In genomic region chr6:169839898-169840631, GRCh38 we compare ENCODE assay signal across 20 cellular contexts.
DNase-seq lines count a peak whose midpoint lies in the region; ATAC-seq and TF ChIP-seq lines count a peak whose summit lies in the region.
"Had no signal": no experiment of that assay in that cellular context is flagged by ENCODE, and none has a peak within 500 bp of the region (broad histone marks: within the 10 kb centered on the region; RNA-seq: fewer than 3 reads in every experiment).

No MANE protein-coding gene starts in this region.

- CTCF ChIA-PET in HEK293T (lab: Yijun Ruan, JAX): no interaction called here

- TF ChIP-seq CTCF in endodermal cell (conservative IDR thresholded peaks at IDR 0.05): no peak

- H3K9me3 Mint-ChIP-seq in endodermal cell: no peaks in the 10 kb centered on the region

- intact Hi-C loops in posterior vena cava (cut with DNase I) (no loop called here), left colon (cut with DNase I, micrococcal nuclease) (no loop called here)

- peak overlapping the region in 7 of 11 experiments; percentile 44 to 84 (median 74); a peak in 10 of 22 replicates for H3K4me2 ChIP-seq in BLaER1 treated with 17β-estradiol and CSF1 and Interleukin-3, amounts not matched to agents 10 nM and 100 nM

- no peaks in the 10 kb centered on the region for H3K4me1 Mint-ChIP-seq in endodermal cell

- H3K4me1 ChIP-seq in BLaER1 treated with 17β-estradiol and CSF1 and Interleukin-3, amounts not matched to agents 10 nM and 100 nM: peaks cover 9 to 49% (median 32%) of the 10 kb centered on the region in 10 experiments
- no peaks in the 10 kb centered on the region for H3K4me1 ChIP-seq in endodermal cell (ENCODE audit: control insufficient read depth, insufficient read depth, low read length)
- no peaks in the 10 kb centered on the region for H3K4me1 ChIP-seq in effector memory CD4-positive, alpha-beta T cell (ENCODE audit: control insufficient read depth, insufficient read depth, low read length, poor library complexity, severe bottlenecking)
- H3K4me1 ChIP-seq: SJCRH30 had no signal

- POLR2A ChIA-PET in HEK293T (lab: Yijun Ruan, JAX): no interaction called here

- no peak overlapping the region for H3K9ac ChIP-seq in BLaER1 treated with 17β-estradiol and CSF1 and Interleukin-3, amounts not matched to agents 10 nM and 100 nM
- H3K9ac ChIP-seq in endodermal cell (ENCODE audit: extremely low read depth, low read length, poor library complexity, severe bottlenecking): no peak overlapping the region

- peaks cover 0 to 20% (median 15%) of the 10 kb centered on the region in 11 experiments; a peak in 12 of 22 replicates for H3K27me3 ChIP-seq in BLaER1 treated with 17β-estradiol and CSF1 and Interleukin-3, amounts not matched to agents 10 nM and 100 nM
- H3K27me3 ChIP-seq in endodermal cell (ENCODE audit: control insufficient read depth, insufficient read depth, low read length, poor library complexity, severe bottlenecking): no peaks in the 10 kb centered on the region
- no peaks in the 10 kb centered on the region for H3K27me3 ChIP-seq in effector memory CD4-positive, alpha-beta T cell (replicated peaks; ENCODE audit: control insufficient read depth, insufficient read depth, low read length, poor library complexity, severe bottlenecking)
- H3K27me3 ChIP-seq: SJCRH30 had no signal

- DNase-seq in HEK293T (ENCODE audit: extremely low spot score) (no peak), endodermal cell (peak; percentile 35), posterior vena cava (ENCODE audit: low spot score) (peak; percentile 68), left colon (no peak), NCI-H1092 treated with DMSO at 0.1 percent for 48 hours (lab: John Stamatoyannopoulos, UW) (no peak), DMS53 treated with DMSO at 0.1 percent for 48 hours (lab: John Stamatoyannopoulos, UW; ENCODE audit: unreplicated experiment) (no peak)
- no peak for DNase-seq in effector memory CD4-positive, alpha-beta T cell
- DNase-seq: cortex of kidney; erythroblast; GDM1; GOT3; MG63; NCI-H187 treated with DMSO at 0.1 percent for 48 hours; NCI-H510A; nephron progenitor cell; retina; SJCRH30; stimulated activated CD4-positive, alpha-beta T cell treated with anti-CD3 and anti-CD28 coated beads, Interleukin-1b, Interleukin-23, amount 100 ng/mL, for 48 hours; T-helper 9 cell had no signal

- H3K36me3 ChIP-seq in BLaER1 treated with 17β-estradiol and CSF1 and Interleukin-3, amounts not matched to agents 10 nM and 100 nM: no peaks in the 10 kb centered on the region
- no peaks in the 10 kb centered on the region for H3K36me3 ChIP-seq in endodermal cell (ENCODE audit: control insufficient read depth, insufficient read depth, low read length)
- no peaks in the 10 kb centered on the region for H3K36me3 ChIP-seq in effector memory CD4-positive, alpha-beta T cell (ENCODE audit: control insufficient read depth, insufficient read depth, low read length)
- H3K36me3 ChIP-seq: MG63, SJCRH30 had no signal

- H3K27me3 Mint-ChIP-seq in endodermal cell (ENCODE audit: insufficient read depth): peaks cover 3% of the 10 kb centered on the region

- H3K27ac ChIP-seq in BLaER1 treated with 17β-estradiol and CSF1 and Interleukin-3, amounts not matched to agents 10 nM and 100 nM: no peak overlapping the region
- no peak overlapping the region for H3K27ac ChIP-seq in endodermal cell (ENCODE audit: low read depth, low read length)
- no peak overlapping the region for H3K27ac ChIP-seq in effector memory CD4-positive, alpha-beta T cell (ENCODE audit: insufficient read depth, low read length, poor library complexity, severe bottlenecking)
- H3K27ac ChIP-seq: SJCRH30 had no signal

- peaks cover 0 to 6% (median 0%) of the 10 kb centered on the region in 11 experiments; a peak in 2 of 22 replicates for H4K20me1 ChIP-seq in BLaER1 treated with 17β-estradiol and CSF1 and Interleukin-3, amounts not matched to agents 10 nM and 100 nM

- H3K4me3 Mint-ChIP-seq in endodermal cell: no peak overlapping the region
- H3K4me3 Mint-ChIP-seq: nephron progenitor cell had no signal

- WGBS in endodermal cell (ENCODE audit: insufficient coverage in 1 of 2, insufficient read length in 1 of 2), 2 experiments: 90% methylated on average over 4 to 24 of the region's 25 CpGs

- H3K36me3 Mint-ChIP-seq in endodermal cell (ENCODE audit: low read depth): no peaks in the 10 kb centered on the region

- no peak overlapping the region for H3K27ac Mint-ChIP-seq in endodermal cell
- H3K27ac Mint-ChIP-seq: nephron progenitor cell had no signal

- no peak for ATAC-seq in left colon

- no peak overlapping the region for H3K4me3 ChIP-seq in BLaER1 treated with 17β-estradiol and CSF1 and Interleukin-3, amounts not matched to agents 10 nM and 100 nM
- no peak overlapping the region for H3K4me3 ChIP-seq in endodermal cell (ENCODE audit: low read length)
- no peak overlapping the region for H3K4me3 ChIP-seq in effector memory CD4-positive, alpha-beta T cell (ENCODE audit: insufficient read depth, low read depth, low read length, poor library complexity, severe bottlenecking)
- H3K4me3 ChIP-seq: MG63, SJCRH30 had no signal

- H3K9me3 ChIP-seq in BLaER1 treated with 17β-estradiol and CSF1 and Interleukin-3, amounts not matched to agents 10 nM and 100 nM (replicated peaks in 1 of 11): no peaks in the 10 kb centered on the region
- H3K9me3 ChIP-seq in endodermal cell (ENCODE audit: control insufficient read depth, low read length): no peaks in the 10 kb centered on the region
- no peaks in the 10 kb centered on the region for H3K9me3 ChIP-seq in effector memory CD4-positive, alpha-beta T cell (ENCODE audit: control insufficient read depth, low read length)
- H3K9me3 ChIP-seq: SJCRH30 had no signal

TF ChIP-seq in HEK293T, 16 proteins besides CTCF, POLR2A, EP300 and RAD21:
- peak; percentile 60; the same call in 1 of the 2 replicates for TF ChIP-seq SP1 (IDR thresholded peaks at IDR 0.05)
- no peak for TF ChIP-seq LEF1 (IDR thresholded peaks at IDR 0.05; ENCODE audit: borderline replicate concordance)
- peak; percentile 78 for TF ChIP-seq TARDBP (IDR thresholded peaks at IDR 0.05)
TF ChIP-seq in HEK293T: peak in this region for 2.

Comparison
In these comparisons a context has a peak if more than half of its experiments do, and no peak if none do; other contexts are left out.
1. DNase-seq: peak in endodermal cell (single experiment) and posterior vena cava (single experiment); none in HEK293T (single experiment), left colon (0 of 2), NCI-H1092 treated with DMSO at 0.1 percent for 48 hours (single experiment), DMS53 treated with DMSO at 0.1 percent for 48 hours (single experiment) and effector memory CD4-positive, alpha-beta T cell (0 of 3).